ENCODE assay signal across 8 cellular contexts in genomic region chr10:89643431-89643811, GRCh38. TPM values are rescaled to one million over a fixed set of nuclear protein-coding genes. Genes with fewer than 3 reads are reported as not detected.
DNase-seq lines count a peak whose midpoint lies in the region; ATAC-seq and TF ChIP-seq lines count a peak whose summit lies in the region.

No MANE protein-coding gene starts in this region.

- peaks cover 16% of the 10 kb centered on the region for H3K4me1 Mint-ChIP-seq in Caco-2 (ENCODE audit: low read depth, unreplicated experiment)
- peaks cover 6% of the 10 kb centered on the region for H3K4me1 Mint-ChIP-seq in activated T-cell treated with anti-CD3 and anti-CD28 coated beads, Interleukin-2, amount 50 U/mL, for 24 hours (ENCODE audit: low read depth)

- H3K27me3 Mint-ChIP-seq in Caco-2 (ENCODE audit: insufficient read depth, unreplicated experiment) = no peaks in the 10 kb centered on the region
- H3K27me3 Mint-ChIP-seq in activated T-cell treated with anti-CD3 and anti-CD28 coated beads, Interleukin-2, amount 50 U/mL, for 24 hours = peaks cover 25% of the 10 kb centered on the region

- DNase-seq in Caco-2 (no peak), fibroblast of mammary gland (ENCODE audit: low read depth) (no peak), HCEC 1CT (no peak), SIG-M5 (lab: John Stamatoyannopoulos, UW) (no peak)
- no peak for DNase-seq in activated T-cell treated with anti-CD3 and anti-CD28 coated beads, Interleukin-2, amount 50 U/mL, for 24 hours

- TF ChIP-seq CTCF in Caco-2 (IDR thresholded peaks at IDR 0.05; ENCODE audit: insufficient read depth in 1 of 2, low read depth in 1 of 2, low read length in 1 of 2, severe bottlenecking in 1 of 2, unreplicated experiment in 1 of 2) (no peak), OCI-LY1 (IDR thresholded peaks at IDR 0.05; ENCODE audit: low read length) (no peak), fibroblast of mammary gland (conservative IDR thresholded peaks at IDR 0.05; ENCODE audit: control insufficient read depth, insufficient read depth, low read depth, low read length) (no peak)

- peaks cover 25% of the 10 kb centered on the region for H3K4me1 ChIP-seq in Caco-2
- peaks cover 34% of the 10 kb centered on the region for H3K4me1 ChIP-seq in OCI-LY1 (ENCODE audit: insufficient read depth, low read length, severe bottlenecking)
- H3K4me1 ChIP-seq in rectal smooth muscle tissue (ENCODE audit: control insufficient read depth, insufficient read depth, low read length) = peaks cover 7% of the 10 kb centered on the region

- H3K36me3 Mint-ChIP-seq in Caco-2 (ENCODE audit: insufficient read depth, unreplicated experiment) = peaks cover 6% of the 10 kb centered on the region
- H3K36me3 Mint-ChIP-seq in activated T-cell treated with anti-CD3 and anti-CD28 coated beads, Interleukin-2, amount 50 U/mL, for 24 hours (ENCODE audit: low read depth) = no peaks in the 10 kb centered on the region

- H4K20me1 ChIP-seq in OCI-LY1 (ENCODE audit: insufficient read depth, low read length) = no peaks in the 10 kb centered on the region

- H3K9me3 Mint-ChIP-seq in Caco-2 (ENCODE audit: unreplicated experiment) = no peaks in the 10 kb centered on the region
- no peaks in the 10 kb centered on the region for H3K9me3 Mint-ChIP-seq in activated T-cell treated with anti-CD3 and anti-CD28 coated beads, Interleukin-2, amount 50 U/mL, for 24 hours

- H3K9me3 ChIP-seq in Caco-2 (no peaks in the 10 kb centered on the region), OCI-LY1 (ENCODE audit: low read length) (no peaks in the 10 kb centered on the region)

- H3K27ac Mint-ChIP-seq in Caco-2 (ENCODE audit: unreplicated experiment) = no peak overlapping the region
- H3K27ac Mint-ChIP-seq in activated T-cell treated with anti-CD3 and anti-CD28 coated beads, Interleukin-2, amount 50 U/mL, for 24 hours = no peak overlapping the region

- H3K4me3 Mint-ChIP-seq in Caco-2 (ENCODE audit: unreplicated experiment) = no peak overlapping the region
- no peak overlapping the region for H3K4me3 Mint-ChIP-seq in activated T-cell treated with anti-CD3 and anti-CD28 coated beads, Interleukin-2, amount 50 U/mL, for 24 hours

- H2AFZ ChIP-seq in OCI-LY1 (ENCODE audit: low read length) = no peak overlapping the region

- H3K27ac ChIP-seq in OCI-LY1 (ENCODE audit: low read depth, low read length, poor library complexity, severe bottlenecking) (peak overlapping the region; percentile 46), rectal smooth muscle tissue (ENCODE audit: low read depth, low read length) (no peak overlapping the region)

- no peaks in the 10 kb centered on the region for H3F3A ChIP-seq in OCI-LY1 (ENCODE audit: insufficient read depth, low read length)

- no peaks in the 10 kb centered on the region for H3K9me2 ChIP-seq in OCI-LY1 (ENCODE audit: low read depth, low read length)

- intact Hi-C loops in Caco-2 (cut with micrococcal nuclease; ENCODE audit: unreplicated experiment) = loop anchor here (1.0 to 10.0 kb wide), 2 partner anchors 33 to 179 kb away; no protein-coding TSS in a partner anchor

- H3K27me3 ChIP-seq in Caco-2 (replicated peaks; ENCODE audit: control insufficient read depth, insufficient read depth, low read length) (no peaks in the 10 kb centered on the region), OCI-LY1 (ENCODE audit: insufficient read depth, low read length) (no peaks in the 10 kb centered on the region), rectal smooth muscle tissue (ENCODE audit: control insufficient read depth, insufficient read depth, low read length) (no peaks in the 10 kb centered on the region)

- POLR2A ChIA-PET in Caco-2 (lab: Charles Lee) = interaction anchor here (0.5 to 2.6 kb wide), 12 partner anchors 18 to 1945 kb away, joined by 3 to 54 read pairs (median 4); partner anchors contain the start of gene KIF20B

- CTCF ChIA-PET in Caco-2 (lab: Charles Lee) = interaction anchor here (0.6 to 1.7 kb wide), 4 partner anchors 12 to 58 kb away, joined by 3 to 28 read pairs (median 4); partner anchors contain the start of gene KIF20B

- H3K36me3 ChIP-seq in Caco-2 (ENCODE audit: control insufficient read depth, insufficient read depth, low read length) = no peaks in the 10 kb centered on the region
- H3K36me3 ChIP-seq in OCI-LY1 (ENCODE audit: insufficient read depth, low read length) = no peaks in the 10 kb centered on the region
- H3K36me3 ChIP-seq in rectal smooth muscle tissue (ENCODE audit: control insufficient read depth, insufficient read depth, low read length) = no peaks in the 10 kb centered on the region

- peaks cover 23% of the 10 kb centered on the region for H3K79me2 ChIP-seq in OCI-LY1 (ENCODE audit: insufficient read depth, low read length)

- H3K9ac ChIP-seq in OCI-LY1 (ENCODE audit: low read length) (peak overlapping the region; percentile 62), rectal smooth muscle tissue (ENCODE audit: low read length) (no peak overlapping the region)

- BruUV-seq in Caco-2 (replicated peaks; lab: Mats Ljungman, UMichigan) = no TSS peak

- H3K4me3 ChIP-seq in Caco-2 (ENCODE audit: low read depth, low read length) (peak overlapping the region; percentile 50), OCI-LY1 (ENCODE audit: low read depth, low read length, poor library complexity, severe bottlenecking) (peak overlapping the region; percentile 77), fibroblast of mammary gland (ENCODE audit: control insufficient read depth, low read depth, low read length) (peak overlapping the region; percentile 75), rectal smooth muscle tissue (ENCODE audit: low read length) (peak overlapping the region; percentile 78)

- peak overlapping the region; percentile 75 for H3K4me2 ChIP-seq in OCI-LY1 (ENCODE audit: low read length)

- ATAC-seq in GM21717 (IDR thresholded peaks at IDR 0.05; ENCODE audit: unreplicated experiment) = no peak

RNA-seq across cellular contexts. Expression of gene PANK1, which starts 1.6 kb away (rescaled TPM):
- total RNA-seq in Caco-2 (2022) = 22.7 and 24.0 TPM in 2 replicates

RNA-seq across cellular contexts. Expression of gene KIF20B, which starts 58.0 kb away (rescaled TPM):
- total RNA-seq in Caco-2 (2022) = 43.2 and 43.9 TPM in 2 replicates
